20 cellular contexts compared by ENCODE assay signal in the genomic region with DNA sequence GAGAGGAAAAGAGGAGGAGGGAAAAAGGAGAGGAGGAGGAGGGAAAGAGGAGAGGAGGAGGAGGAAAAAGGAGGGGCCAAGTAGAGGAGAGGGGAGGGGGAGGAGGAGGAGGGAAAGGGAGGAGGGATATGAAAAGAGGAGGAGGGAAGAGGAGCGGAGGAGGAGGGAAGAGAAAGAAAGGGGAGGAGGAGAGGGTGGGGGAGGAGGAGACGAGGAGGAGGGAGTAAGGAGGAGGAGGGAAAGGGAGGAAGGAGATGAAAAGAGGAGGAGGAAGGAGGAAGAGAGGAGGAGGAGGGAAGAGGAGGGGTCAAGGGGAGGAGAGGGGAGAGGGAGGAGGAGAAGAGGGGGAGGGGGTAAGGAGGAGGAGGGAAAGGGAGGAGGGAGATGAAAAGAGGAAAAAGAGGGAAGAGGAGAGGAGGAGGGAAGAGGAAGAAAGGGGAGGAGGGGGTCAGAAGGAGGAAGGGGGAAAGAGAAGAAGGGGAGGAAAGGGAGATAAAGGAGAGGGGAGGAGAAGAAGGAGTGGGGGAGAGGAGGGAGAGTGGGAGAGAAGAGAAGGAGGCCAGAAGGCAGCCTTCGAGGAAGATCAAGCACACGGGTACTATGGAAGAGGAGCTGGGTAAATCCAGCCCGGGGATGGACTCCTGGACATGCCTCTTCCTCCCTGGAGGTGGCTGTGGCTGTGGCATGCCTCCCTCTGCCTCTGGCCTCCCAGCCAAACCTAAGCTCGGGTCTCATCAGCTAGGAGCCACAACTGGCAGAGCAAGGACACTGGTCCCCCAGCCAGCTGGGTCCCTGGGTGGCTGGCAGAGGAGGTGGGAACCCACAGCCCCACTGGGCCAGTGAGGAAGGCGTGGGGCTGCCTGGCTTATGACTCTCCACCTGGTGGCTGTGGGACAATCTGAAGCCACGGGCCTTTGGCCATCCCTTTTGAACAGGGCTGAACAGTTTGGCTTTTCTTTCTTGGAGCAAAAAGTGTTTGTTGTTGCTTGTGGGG. TPM values are rescaled to one million over a fixed set of nuclear protein-coding genes. Genes with fewer than 3 reads are reported as not detected.
"Had no signal": no experiment of that assay in that cellular context is flagged by ENCODE, and none has a peak within 500 bp of the region (broad histone marks: within the 10 kb centered on the region; RNA-seq: fewer than 3 reads in every experiment).

No MANE protein-coding gene starts in this region.

- H3K27ac ChIP-seq: brain microvascular endothelial cell, WERI-Rb-1 had no signal

- DNase-seq: activated CD4-positive, alpha-beta memory T cell treated with anti-CD3 and anti-CD28 coated beads for 36 hours; activated CD4-positive, alpha-beta T cell treated with anti-CD3 and anti-CD28 coated beads for 36 hours; activated effector memory CD4-positive, alpha-beta T cell treated with Interleukin-2 at 50 U/mL for 16 hours; activated naive CD4-positive, alpha-beta T cell treated with anti-CD3 and anti-CD28 coated beads, Interleukin-2, amount 50 U/mL, for 16 hours; activated T-cell treated with anti-CD3 and anti-CD28 coated beads, Interleukin-2, amount 50 U/mL, for 4 hours; brain microvascular endothelial cell; cortex of kidney; effector memory CD4-positive, alpha-beta T cell; foreskin fibroblast; glutamatergic neuron; retina; stimulated activated CD4-positive, alpha-beta T cell treated with anti-CD3 and anti-CD28 coated beads, Interleukin-4, amount 100 ng/mL, for 4 hours; stimulated activated CD8-positive, alpha-beta memory T cell treated with anti-CD3 and anti-CD28 coated beads, Interleukin-4, amount 100 ng/mL, for 48 hours; WERI-Rb-1 had no signal

- H3K4me1 Mint-ChIP-seq: mesothelial cell of epicardium had no signal

- H3K36me3 Mint-ChIP-seq: activated CD4-positive, alpha-beta memory T cell treated with anti-CD3 and anti-CD28 coated beads for 36 hours; mesothelial cell of epicardium had no signal

- ATAC-seq: activated CD4-positive, alpha-beta T cell treated with anti-CD3 and anti-CD28 coated beads for 36 hours; activated T-cell treated with anti-CD3 and anti-CD28 coated beads, Interleukin-2, amount 50 U/mL, for 4 hours had no signal

- H3K27ac Mint-ChIP-seq: activated CD4-positive, alpha-beta memory T cell treated with anti-CD3 and anti-CD28 coated beads for 36 hours; activated CD4-positive, alpha-beta T cell treated with anti-CD3 and anti-CD28 coated beads for 36 hours; mesothelial cell of epicardium; stimulated activated naive CD8-positive, alpha-beta T cell treated with anti-CD3 and anti-CD28 coated beads, Interleukin-15, Interleukin-2, amounts not matched to agents 100 ng/mL and 50 ng/mL, for 24 hours had no signal

- FAIRE-seq: urothelium cell line had no signal

- H3K9me3 Mint-ChIP-seq: activated CD4-positive, alpha-beta memory T cell treated with anti-CD3 and anti-CD28 coated beads for 36 hours; activated T-cell treated with anti-CD3 and anti-CD28 coated beads, Interleukin-2, amount 50 U/mL, for 4 hours; central memory CD8-positive, alpha-beta T cell; mesothelial cell of epicardium; neural crest cell; stimulated activated naive CD8-positive, alpha-beta T cell treated with anti-CD3 and anti-CD28 coated beads, Interleukin-15, Interleukin-2, amounts not matched to agents 100 ng/mL and 50 ng/mL, for 24 hours had no signal

- H3K4me3 Mint-ChIP-seq: activated CD4-positive, alpha-beta memory T cell treated with anti-CD3 and anti-CD28 coated beads for 36 hours; activated CD4-positive, alpha-beta T cell treated with anti-CD3 and anti-CD28 coated beads for 36 hours; activated T-cell treated with anti-CD3 and anti-CD28 coated beads, Interleukin-2, amount 50 U/mL, for 4 hours; central memory CD8-positive, alpha-beta T cell; mesothelial cell of epicardium; neural crest cell; stimulated activated naive CD8-positive, alpha-beta T cell treated with anti-CD3 and anti-CD28 coated beads, Interleukin-15, Interleukin-2, amounts not matched to agents 100 ng/mL and 50 ng/mL, for 24 hours had no signal

- H3K36me3 ChIP-seq: brain microvascular endothelial cell, WERI-Rb-1 had no signal

RNA-seq across cellular contexts. Expression of a gene that starts 3.0 kb away (rescaled TPM):
- total RNA-seq: activated CD4-positive, alpha-beta memory T cell treated with anti-CD3 and anti-CD28 coated beads for 36 hours; activated CD4-positive, alpha-beta T cell treated with anti-CD3 and anti-CD28 coated beads for 36 hours; SK-MEL-5 had no signal
